Comparison of ENCODE assay signal across 1 cellular context in genomic region chr3:196632033-196632751, GRCh38.
A peak's percentile ranks its signal among the peaks of the same experiment; 100 is the strongest.
TF ChIP-seq lines count a peak whose summit lies in the region.

No MANE protein-coding gene starts in this region.

TF ChIP-seq in WTC11, 78 proteins besides CTCF, POLR2A, EP300 and RAD21 (continued from another document and continues in another):
- TF ChIP-seq ZNF532 (CRISPR knock-in tag; IDR thresholded peaks at IDR 0.05; ENCODE audit: borderline replicate concordance) (no peak), GRHL2 (CRISPR knock-in tag; IDR thresholded peaks at IDR 0.05; ENCODE audit: insufficient replicate concordance, severe bottlenecking) (no peak), NR1H2 (CRISPR knock-in tag; IDR thresholded peaks at IDR 0.05) (no peak), USF1 (CRISPR knock-in tag; IDR thresholded peaks at IDR 0.05) (peak; percentile 46; the same call in 1 of the 2 replicates), PRRX2 (CRISPR knock-in tag; IDR thresholded peaks at IDR 0.05) (no peak), CREB1 (CRISPR knock-in tag; IDR thresholded peaks at IDR 0.05) (no peak), ATF3 (CRISPR knock-in tag; conservative IDR thresholded peaks at IDR 0.05) (no peak), CBFB (CRISPR knock-in tag; IDR thresholded peaks at IDR 0.05; ENCODE audit: low read depth) (no peak), JAZF1 (CRISPR knock-in tag; IDR thresholded peaks at IDR 0.05) (no peak), HMGA2 (CRISPR knock-in tag; IDR thresholded peaks at IDR 0.05) (no peak), ZNF317 (CRISPR knock-in tag; IDR thresholded peaks at IDR 0.05; ENCODE audit: borderline replicate concordance, low read depth) (no peak), ZBTB21 (CRISPR knock-in tag; IDR thresholded peaks at IDR 0.05; ENCODE audit: borderline replicate concordance) (no peak), EMX1 (CRISPR knock-in tag; IDR thresholded peaks at IDR 0.05) (no peak), MXD4 (CRISPR knock-in tag; IDR thresholded peaks at IDR 0.05; ENCODE audit: borderline replicate concordance) (no peak), NFATC4 (CRISPR knock-in tag; IDR thresholded peaks at IDR 0.05) (no peak), NFE2L1 (CRISPR knock-in tag; IDR thresholded peaks at IDR 0.05) (peak; percentile 68; the same call in 1 of the 2 replicates), FOXJ3 (CRISPR knock-in tag; IDR thresholded peaks at IDR 0.05; ENCODE audit: borderline replicate concordance) (no peak), NR3C1 (CRISPR knock-in tag; conservative IDR thresholded peaks at IDR 0.05; ENCODE audit: low read depth) (no peak), PREB (CRISPR knock-in tag; IDR thresholded peaks at IDR 0.05; ENCODE audit: borderline replicate concordance) (no peak), ZNF396 (CRISPR knock-in tag; IDR thresholded peaks at IDR 0.05; ENCODE audit: borderline replicate concordance) (no peak), ZNF138 (CRISPR knock-in tag; conservative IDR thresholded peaks at IDR 0.05) (no peak), TEAD1 (CRISPR knock-in tag; IDR thresholded peaks at IDR 0.05) (peak; percentile 47; the same call in 1 of the 2 replicates)
- TF ChIP-seq, protein P1, sequence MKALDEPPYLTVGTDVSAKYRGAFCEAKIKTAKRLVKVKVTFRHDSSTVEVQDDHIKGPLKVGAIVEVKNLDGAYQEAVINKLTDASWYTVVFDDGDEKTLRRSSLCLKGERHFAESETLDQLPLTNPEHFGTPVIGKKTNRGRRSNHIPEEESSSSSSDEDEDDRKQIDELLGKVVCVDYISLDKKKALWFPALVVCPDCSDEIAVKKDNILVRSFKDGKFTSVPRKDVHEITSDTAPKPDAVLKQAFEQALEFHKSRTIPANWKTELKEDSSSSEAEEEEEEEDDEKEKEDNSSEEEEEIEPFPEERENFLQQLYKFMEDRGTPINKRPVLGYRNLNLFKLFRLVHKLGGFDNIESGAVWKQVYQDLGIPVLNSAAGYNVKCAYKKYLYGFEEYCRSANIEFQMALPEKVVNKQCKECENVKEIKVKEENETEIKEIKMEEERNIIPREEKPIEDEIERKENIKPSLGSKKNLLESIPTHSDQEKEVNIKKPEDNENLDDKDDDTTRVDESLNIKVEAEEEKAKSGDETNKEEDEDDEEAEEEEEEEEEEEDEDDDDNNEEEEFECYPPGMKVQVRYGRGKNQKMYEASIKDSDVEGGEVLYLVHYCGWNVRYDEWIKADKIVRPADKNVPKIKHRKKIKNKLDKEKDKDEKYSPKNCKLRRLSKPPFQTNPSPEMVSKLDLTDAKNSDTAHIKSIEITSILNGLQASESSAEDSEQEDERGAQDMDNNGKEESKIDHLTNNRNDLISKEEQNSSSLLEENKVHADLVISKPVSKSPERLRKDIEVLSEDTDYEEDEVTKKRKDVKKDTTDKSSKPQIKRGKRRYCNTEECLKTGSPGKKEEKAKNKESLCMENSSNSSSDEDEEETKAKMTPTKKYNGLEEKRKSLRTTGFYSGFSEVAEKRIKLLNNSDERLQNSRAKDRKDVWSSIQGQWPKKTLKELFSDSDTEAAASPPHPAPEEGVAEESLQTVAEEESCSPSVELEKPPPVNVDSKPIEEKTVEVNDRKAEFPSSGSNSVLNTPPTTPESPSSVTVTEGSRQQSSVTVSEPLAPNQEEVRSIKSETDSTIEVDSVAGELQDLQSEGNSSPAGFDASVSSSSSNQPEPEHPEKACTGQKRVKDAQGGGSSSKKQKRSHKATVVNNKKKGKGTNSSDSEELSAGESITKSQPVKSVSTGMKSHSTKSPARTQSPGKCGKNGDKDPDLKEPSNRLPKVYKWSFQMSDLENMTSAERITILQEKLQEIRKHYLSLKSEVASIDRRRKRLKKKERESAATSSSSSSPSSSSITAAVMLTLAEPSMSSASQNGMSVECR (CRISPR knock-in tag; IDR thresholded peaks at IDR 0.05; ENCODE audit: borderline replicate concordance) = no peak; the same call in 1 of the 2 replicates
- TF ChIP-seq, protein P2, sequence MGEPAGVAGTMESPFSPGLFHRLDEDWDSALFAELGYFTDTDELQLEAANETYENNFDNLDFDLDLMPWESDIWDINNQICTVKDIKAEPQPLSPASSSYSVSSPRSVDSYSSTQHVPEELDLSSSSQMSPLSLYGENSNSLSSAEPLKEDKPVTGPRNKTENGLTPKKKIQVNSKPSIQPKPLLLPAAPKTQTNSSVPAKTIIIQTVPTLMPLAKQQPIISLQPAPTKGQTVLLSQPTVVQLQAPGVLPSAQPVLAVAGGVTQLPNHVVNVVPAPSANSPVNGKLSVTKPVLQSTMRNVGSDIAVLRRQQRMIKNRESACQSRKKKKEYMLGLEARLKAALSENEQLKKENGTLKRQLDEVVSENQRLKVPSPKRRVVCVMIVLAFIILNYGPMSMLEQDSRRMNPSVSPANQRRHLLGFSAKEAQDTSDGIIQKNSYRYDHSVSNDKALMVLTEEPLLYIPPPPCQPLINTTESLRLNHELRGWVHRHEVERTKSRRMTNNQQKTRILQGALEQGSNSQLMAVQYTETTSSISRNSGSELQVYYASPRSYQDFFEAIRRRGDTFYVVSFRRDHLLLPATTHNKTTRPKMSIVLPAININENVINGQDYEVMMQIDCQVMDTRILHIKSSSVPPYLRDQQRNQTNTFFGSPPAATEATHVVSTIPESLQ (CRISPR knock-in tag; IDR thresholded peaks at IDR 0.05) = no peak
- TF ChIP-seq, protein P3, sequence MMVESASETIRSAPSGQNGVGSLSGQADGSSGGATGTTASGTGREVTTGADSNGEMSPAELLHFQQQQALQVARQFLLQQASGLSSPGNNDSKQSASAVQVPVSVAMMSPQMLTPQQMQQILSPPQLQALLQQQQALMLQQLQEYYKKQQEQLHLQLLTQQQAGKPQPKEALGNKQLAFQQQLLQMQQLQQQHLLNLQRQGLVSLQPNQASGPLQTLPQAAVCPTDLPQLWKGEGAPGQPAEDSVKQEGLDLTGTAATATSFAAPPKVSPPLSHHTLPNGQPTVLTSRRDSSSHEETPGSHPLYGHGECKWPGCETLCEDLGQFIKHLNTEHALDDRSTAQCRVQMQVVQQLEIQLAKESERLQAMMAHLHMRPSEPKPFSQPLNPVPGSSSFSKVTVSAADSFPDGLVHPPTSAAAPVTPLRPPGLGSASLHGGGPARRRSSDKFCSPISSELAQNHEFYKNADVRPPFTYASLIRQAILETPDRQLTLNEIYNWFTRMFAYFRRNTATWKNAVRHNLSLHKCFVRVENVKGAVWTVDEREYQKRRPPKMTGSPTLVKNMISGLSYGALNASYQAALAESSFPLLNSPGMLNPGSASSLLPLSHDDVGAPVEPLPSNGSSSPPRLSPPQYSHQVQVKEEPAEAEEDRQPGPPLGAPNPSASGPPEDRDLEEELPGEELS (CRISPR knock-in tag; IDR thresholded peaks at IDR 0.05) = no peak
- TF ChIP-seq, protein P4, sequence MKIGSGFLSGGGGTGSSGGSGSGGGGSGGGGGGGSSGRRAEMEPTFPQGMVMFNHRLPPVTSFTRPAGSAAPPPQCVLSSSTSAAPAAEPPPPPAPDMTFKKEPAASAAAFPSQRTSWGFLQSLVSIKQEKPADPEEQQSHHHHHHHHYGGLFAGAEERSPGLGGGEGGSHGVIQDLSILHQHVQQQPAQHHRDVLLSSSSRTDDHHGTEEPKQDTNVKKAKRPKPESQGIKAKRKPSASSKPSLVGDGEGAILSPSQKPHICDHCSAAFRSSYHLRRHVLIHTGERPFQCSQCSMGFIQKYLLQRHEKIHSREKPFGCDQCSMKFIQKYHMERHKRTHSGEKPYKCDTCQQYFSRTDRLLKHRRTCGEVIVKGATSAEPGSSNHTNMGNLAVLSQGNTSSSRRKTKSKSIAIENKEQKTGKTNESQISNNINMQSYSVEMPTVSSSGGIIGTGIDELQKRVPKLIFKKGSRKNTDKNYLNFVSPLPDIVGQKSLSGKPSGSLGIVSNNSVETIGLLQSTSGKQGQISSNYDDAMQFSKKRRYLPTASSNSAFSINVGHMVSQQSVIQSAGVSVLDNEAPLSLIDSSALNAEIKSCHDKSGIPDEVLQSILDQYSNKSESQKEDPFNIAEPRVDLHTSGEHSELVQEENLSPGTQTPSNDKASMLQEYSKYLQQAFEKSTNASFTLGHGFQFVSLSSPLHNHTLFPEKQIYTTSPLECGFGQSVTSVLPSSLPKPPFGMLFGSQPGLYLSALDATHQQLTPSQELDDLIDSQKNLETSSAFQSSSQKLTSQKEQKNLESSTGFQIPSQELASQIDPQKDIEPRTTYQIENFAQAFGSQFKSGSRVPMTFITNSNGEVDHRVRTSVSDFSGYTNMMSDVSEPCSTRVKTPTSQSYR (CRISPR knock-in tag; IDR thresholded peaks at IDR 0.05) = no peak
- TF ChIP-seq, protein P5, sequence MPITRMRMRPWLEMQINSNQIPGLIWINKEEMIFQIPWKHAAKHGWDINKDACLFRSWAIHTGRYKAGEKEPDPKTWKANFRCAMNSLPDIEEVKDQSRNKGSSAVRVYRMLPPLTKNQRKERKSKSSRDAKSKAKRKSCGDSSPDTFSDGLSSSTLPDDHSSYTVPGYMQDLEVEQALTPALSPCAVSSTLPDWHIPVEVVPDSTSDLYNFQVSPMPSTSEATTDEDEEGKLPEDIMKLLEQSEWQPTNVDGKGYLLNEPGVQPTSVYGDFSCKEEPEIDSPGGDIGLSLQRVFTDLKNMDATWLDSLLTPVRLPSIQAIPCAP (CRISPR knock-in tag; IDR thresholded peaks at IDR 0.05) = 0 out of 2 replicates have a peak, but pooled peaks have one; percentile 32
- TF ChIP-seq, protein P6, sequence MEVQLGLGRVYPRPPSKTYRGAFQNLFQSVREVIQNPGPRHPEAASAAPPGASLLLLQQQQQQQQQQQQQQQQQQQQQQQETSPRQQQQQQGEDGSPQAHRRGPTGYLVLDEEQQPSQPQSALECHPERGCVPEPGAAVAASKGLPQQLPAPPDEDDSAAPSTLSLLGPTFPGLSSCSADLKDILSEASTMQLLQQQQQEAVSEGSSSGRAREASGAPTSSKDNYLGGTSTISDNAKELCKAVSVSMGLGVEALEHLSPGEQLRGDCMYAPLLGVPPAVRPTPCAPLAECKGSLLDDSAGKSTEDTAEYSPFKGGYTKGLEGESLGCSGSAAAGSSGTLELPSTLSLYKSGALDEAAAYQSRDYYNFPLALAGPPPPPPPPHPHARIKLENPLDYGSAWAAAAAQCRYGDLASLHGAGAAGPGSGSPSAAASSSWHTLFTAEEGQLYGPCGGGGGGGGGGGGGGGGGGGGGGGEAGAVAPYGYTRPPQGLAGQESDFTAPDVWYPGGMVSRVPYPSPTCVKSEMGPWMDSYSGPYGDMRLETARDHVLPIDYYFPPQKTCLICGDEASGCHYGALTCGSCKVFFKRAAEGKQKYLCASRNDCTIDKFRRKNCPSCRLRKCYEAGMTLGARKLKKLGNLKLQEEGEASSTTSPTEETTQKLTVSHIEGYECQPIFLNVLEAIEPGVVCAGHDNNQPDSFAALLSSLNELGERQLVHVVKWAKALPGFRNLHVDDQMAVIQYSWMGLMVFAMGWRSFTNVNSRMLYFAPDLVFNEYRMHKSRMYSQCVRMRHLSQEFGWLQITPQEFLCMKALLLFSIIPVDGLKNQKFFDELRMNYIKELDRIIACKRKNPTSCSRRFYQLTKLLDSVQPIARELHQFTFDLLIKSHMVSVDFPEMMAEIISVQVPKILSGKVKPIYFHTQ (CRISPR knock-in tag; IDR thresholded peaks at IDR 0.05) = no peak
- TF ChIP-seq, protein P7, sequence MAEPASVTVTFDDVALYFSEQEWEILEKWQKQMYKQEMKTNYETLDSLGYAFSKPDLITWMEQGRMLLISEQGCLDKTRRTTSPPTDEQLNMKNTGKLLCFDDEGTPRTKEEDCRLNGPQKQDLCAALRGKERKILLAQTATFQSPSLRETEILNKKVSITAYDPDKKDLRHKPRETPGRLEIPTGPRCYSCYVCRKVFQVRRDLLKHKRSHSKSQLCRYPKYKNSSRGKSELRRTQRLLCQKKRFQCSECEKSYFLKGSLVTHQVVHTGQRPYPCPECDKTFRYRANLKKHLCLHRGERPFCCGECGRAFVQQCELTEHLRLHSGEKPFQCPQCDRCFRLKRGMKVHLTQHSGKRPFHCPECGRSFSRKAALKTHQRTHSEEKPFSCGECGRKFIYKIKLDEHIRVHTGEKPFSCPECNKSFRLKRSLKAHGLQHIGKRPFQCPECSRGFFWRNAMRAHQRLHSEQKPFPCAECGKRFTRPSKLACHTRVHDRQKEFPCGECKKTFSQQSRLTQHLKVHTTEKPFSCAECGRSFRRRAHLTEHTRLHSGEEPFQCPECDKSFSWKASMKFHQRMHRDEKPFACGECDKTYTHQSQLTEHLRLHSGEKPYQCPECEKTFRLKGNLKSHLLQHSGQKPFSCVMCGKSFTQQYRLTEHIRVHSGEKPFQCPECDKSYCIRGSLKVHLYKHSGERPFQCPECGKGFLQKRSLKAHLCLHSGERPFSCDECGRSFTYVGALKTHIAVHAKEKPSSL (CRISPR knock-in tag; conservative IDR thresholded peaks at IDR 0.05) = no peak
